1 cellular context compared by ENCODE assay signal in genomic region chr19:18450934-18451836, GRCh38.
TF ChIP-seq lines count a peak whose summit lies in the region.

No MANE protein-coding gene starts in this region.

TF ChIP-seq in endothelial cell of umbilical vein, 7 proteins besides CTCF, POLR2A, EP300 and RAD21:
- no peak for TF ChIP-seq FOS (IDR thresholded peaks at IDR 0.05; ENCODE audit: borderline replicate concordance, insufficient read depth, low read length)
- TF ChIP-seq GATA2 (IDR thresholded peaks at IDR 0.05; ENCODE audit: insufficient read depth, insufficient read length, low read depth, low read length): no peak
- TF ChIP-seq POLR2AphosphoS5 (IDR thresholded peaks at IDR 0.05; ENCODE audit: insufficient read depth, low read depth, low read length): no peak
- TF ChIP-seq MAX (IDR thresholded peaks at IDR 0.05; ENCODE audit: insufficient read depth, insufficient read length): no peak
- TF ChIP-seq MYC (IDR thresholded peaks at IDR 0.05; ENCODE audit: low read depth, low read length): no peak
- no peak for TF ChIP-seq EZH2 (IDR thresholded peaks at IDR 0.05; ENCODE audit: borderline replicate concordance, low read depth, low read length, severe bottlenecking)
- no peak for TF ChIP-seq JUN (IDR thresholded peaks at IDR 0.05; ENCODE audit: borderline replicate concordance, insufficient read depth, insufficient read length, low read depth)
